ENCODE assay signal across 1 cellular context in the genomic region with DNA sequence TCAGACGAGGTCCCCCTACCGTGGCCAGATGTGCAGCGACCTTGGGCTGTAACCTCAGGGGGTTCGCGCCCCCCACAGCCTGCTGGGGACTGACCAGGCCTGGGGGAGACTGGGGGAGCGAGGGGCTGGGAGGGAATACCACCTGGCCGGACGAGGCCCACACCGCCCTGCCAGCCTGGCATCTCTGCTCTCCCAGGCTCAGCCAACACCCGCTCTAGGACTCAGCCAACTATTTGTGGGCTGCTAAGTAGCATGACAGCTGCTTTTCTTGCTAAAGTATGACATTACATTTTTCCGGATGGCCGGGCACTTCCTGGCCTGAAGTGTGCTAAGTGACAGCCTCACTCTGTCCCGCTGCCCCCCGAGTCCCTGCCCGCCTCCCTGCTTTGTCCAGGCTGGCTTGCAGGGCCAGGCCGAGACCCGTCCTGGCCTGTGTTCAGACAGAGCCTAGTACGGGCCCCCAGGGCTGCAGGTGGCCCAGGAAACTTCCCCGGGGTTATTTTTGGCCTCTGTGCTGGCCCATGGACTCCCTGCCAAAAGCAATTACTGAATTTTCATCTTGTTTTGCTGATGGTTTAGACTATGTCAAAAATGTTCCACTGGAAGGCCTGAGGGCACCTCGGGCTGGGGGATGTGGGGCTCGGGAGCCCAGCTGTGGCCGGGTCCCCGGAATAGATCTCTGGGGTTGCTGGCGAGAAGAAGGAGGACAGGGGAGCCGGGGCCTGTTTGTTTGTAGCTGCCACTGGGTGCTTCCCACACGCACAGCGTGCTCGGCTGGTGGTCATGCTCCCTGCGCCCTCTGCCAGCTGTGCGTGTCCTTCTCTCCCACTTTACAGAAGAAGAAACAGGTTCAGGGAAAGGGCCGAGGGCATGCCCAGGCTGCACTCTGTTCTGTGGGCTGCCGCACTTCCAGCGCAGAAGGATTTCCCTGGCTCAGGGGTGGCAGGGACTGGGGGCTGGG.
TF ChIP-seq lines count a peak whose summit lies in the region.

No MANE protein-coding gene starts in this region.

TF ChIP-seq in H1, 55 proteins besides CTCF, POLR2A, EP300 and RAD21:
- TF ChIP-seq ASH2L (IDR thresholded peaks at IDR 0.05; ENCODE audit: low read length): no peak
- no peak for TF ChIP-seq MAFK (IDR thresholded peaks at IDR 0.05; ENCODE audit: low read depth, low read length)
- TF ChIP-seq BRCA1 (IDR thresholded peaks at IDR 0.05; ENCODE audit: low read depth, low read length): no peak
- TF ChIP-seq JUND (IDR thresholded peaks at IDR 0.05; ENCODE audit: low read length): no peak
- TF ChIP-seq, protein P1, sequence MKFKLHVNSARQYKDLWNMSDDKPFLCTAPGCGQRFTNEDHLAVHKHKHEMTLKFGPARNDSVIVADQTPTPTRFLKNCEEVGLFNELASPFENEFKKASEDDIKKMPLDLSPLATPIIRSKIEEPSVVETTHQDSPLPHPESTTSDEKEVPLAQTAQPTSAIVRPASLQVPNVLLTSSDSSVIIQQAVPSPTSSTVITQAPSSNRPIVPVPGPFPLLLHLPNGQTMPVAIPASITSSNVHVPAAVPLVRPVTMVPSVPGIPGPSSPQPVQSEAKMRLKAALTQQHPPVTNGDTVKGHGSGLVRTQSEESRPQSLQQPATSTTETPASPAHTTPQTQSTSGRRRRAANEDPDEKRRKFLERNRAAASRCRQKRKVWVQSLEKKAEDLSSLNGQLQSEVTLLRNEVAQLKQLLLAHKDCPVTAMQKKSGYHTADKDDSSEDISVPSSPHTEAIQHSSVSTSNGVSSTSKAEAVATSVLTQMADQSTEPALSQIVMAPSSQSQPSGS (IDR thresholded peaks at IDR 0.05; ENCODE audit: low read length): no peak
- TF ChIP-seq RXRA (IDR thresholded peaks at IDR 0.05; ENCODE audit: insufficient read depth, low read depth, low read length): no peak
- no peak for TF ChIP-seq EZH2 (IDR thresholded peaks at IDR 0.05; ENCODE audit: low read depth, low read length, severe bottlenecking)
- TF ChIP-seq NANOG (IDR thresholded peaks at IDR 0.05; ENCODE audit: insufficient read depth, low read depth, low read length, poor library complexity, severe bottlenecking): no peak
- no peak for TF ChIP-seq CTBP2 (IDR thresholded peaks at IDR 0.05; ENCODE audit: borderline replicate concordance, insufficient read depth, insufficient read length, low read length)
